In genomic region chr9:128685636-128686489, GRCh38 we compare ENCODE assay signal across 9 cellular contexts. TPM values are rescaled to one million over a fixed set of nuclear protein-coding genes. Genes with fewer than 3 reads are reported as not detected.
DNase-seq lines count a peak whose midpoint lies in the region; ATAC-seq, FAIRE-seq and TF ChIP-seq lines count a peak whose summit lies in the region.
"Had no signal": no experiment of that assay in that cellular context is flagged by ENCODE, and none has a peak within 500 bp of the region (broad histone marks: within the 10 kb centered on the region; RNA-seq: fewer than 3 reads in every experiment).

No MANE protein-coding gene starts in this region.

- POLR2A ChIA-PET in AG04450 (lab: Yijun Ruan, JAX) = no interaction called here

- H3K9me3 ChIP-seq in AG04450 (ENCODE audit: control insufficient read depth, insufficient read depth, low read length) = no peaks in the 10 kb centered on the region; the same call in 1 of the 2 replicates
- no peaks in the 10 kb centered on the region for H3K9me3 ChIP-seq in vagina

- TF ChIP-seq CTCF in AG04450 (IDR thresholded peaks at IDR 0.05; ENCODE audit: low read depth, low read length) (no peak), LNCaP clone FGC (IDR thresholded peaks at IDR 0.05; ENCODE audit: control insufficient read depth, extremely low read depth, insufficient read depth) (no peak), vagina (IDR thresholded peaks at IDR 0.05) (no peak)

- H3K4me3 Mint-ChIP-seq in memory B cell = peak overlapping the region; percentile 96

- H3K36me3 Mint-ChIP-seq in memory B cell = peaks cover 5% of the 10 kb centered on the region

- no peak for DNase-seq in AG04450 (ENCODE audit: low read depth, low spot score)
- no peak for DNase-seq in LNCaP clone FGC (ENCODE audit: low read depth)
- DNase-seq in activated naive CD4-positive, alpha-beta T cell treated with anti-CD3 and anti-CD28 coated beads, Interleukin-2, amount 50 U/mL, for 16 hours = peak; percentile 59
- no peak for DNase-seq in memory B cell (ENCODE audit: low spot score in 2 of 2)
- DNase-seq in vagina (ENCODE audit: extremely low spot score in 2 of 2) = no peak
- no peak for DNase-seq in DMS153 treated with DMSO at 0.1 percent for 48 hours (lab: John Stamatoyannopoulos, UW; ENCODE audit: unreplicated experiment)
- no peak for DNase-seq in HTR-8/SVneo (ENCODE audit: insufficient read length, low spot score)

- H3K27me3 Mint-ChIP-seq in memory B cell = no peaks in the 10 kb centered on the region

- intact Hi-C loops in vagina (cut with DNase I) = loop anchor here (10.0 kb wide), 1 partner anchor 131 kb away; the partner anchor contains the start of gene SPTAN1

- FAIRE-seq in HTR-8/SVneo (lab: Jason Lieb, UNC) = no peak
- FAIRE-seq: bronchial epithelial cell had no signal

- no peak for TF ChIP-seq POLR2A in vagina (IDR thresholded peaks at IDR 0.05)

- H3K27ac Mint-ChIP-seq in memory B cell = peak overlapping the region; percentile 97

- H3K4me1 Mint-ChIP-seq in memory B cell = peaks cover 42% of the 10 kb centered on the region

- CTCF ChIA-PET in AG04450 (lab: Charles Lee) = no interaction called here

- H3K36me3 ChIP-seq in vagina = no peaks in the 10 kb centered on the region

- no peak for ATAC-seq in memory B cell (ENCODE audit: low read depth)
- ATAC-seq in HG03196 (IDR thresholded peaks at IDR 0.05; ENCODE audit: unreplicated experiment) = no peak

- peak overlapping the region; percentile 31 for H3K4me3 ChIP-seq in AG04450 (ENCODE audit: low read depth, low read length)
- H3K4me3 ChIP-seq in LNCaP clone FGC (ENCODE audit: low read depth, low read length) = peak overlapping the region; percentile 97; the same call in 1 of the 2 replicates
- no peak overlapping the region for H3K4me3 ChIP-seq in vagina

- H3K27me3 ChIP-seq in AG04450 (ENCODE audit: control insufficient read depth, insufficient read depth, low read length) (no peaks in the 10 kb centered on the region), vagina (no peaks in the 10 kb centered on the region)

- H3K4me1 ChIP-seq in vagina = peaks cover 46% of the 10 kb centered on the region

- H3K27ac ChIP-seq in AG04450 (ENCODE audit: low read depth, low read length) (no peak overlapping the region), vagina (no peak overlapping the region)

- H3K9me3 Mint-ChIP-seq in memory B cell = no peaks in the 10 kb centered on the region

RNA-seq across cellular contexts. Expression of gene SET, which starts 3.2 kb away (rescaled TPM):
- 193 and 259 TPM in 2 replicates for polyA plus RNA-seq in AG04450 (2011; rRNA removed)
- 99.7 and 176 TPM in 2 replicates for polyA minus RNA-seq in AG04450 (2011; rRNA and poly(A)+ RNA removed)
- total RNA-seq in vagina = 137 TPM

RNA-seq across cellular contexts. Expression of gene PKN3, which starts 16.4 kb away (rescaled TPM):
- polyA plus RNA-seq in AG04450 (2011; rRNA removed) = 1.7 and 2.2 TPM in 2 replicates
- 2.7 and 4.0 TPM in 2 replicates for polyA minus RNA-seq in AG04450 (2011; rRNA and poly(A)+ RNA removed)
- 8.3 TPM for total RNA-seq in vagina

RNA-seq across cellular contexts. Expression of gene DYNC2I2, which starts 29.2 kb away (rescaled TPM):
- 10.9 and 16.7 TPM in 2 replicates for polyA plus RNA-seq in AG04450 (2011; rRNA removed)
- 13.0 and 13.1 TPM in 2 replicates for polyA minus RNA-seq in AG04450 (2011; rRNA and poly(A)+ RNA removed)
- total RNA-seq in vagina = 46.9 TPM

RNA-seq across cellular contexts. Expression of gene ZDHHC12, which starts 38.1 kb away (rescaled TPM):
- polyA plus RNA-seq in AG04450 (2011; rRNA removed) = 23.2 and 33.7 TPM in 2 replicates
- polyA minus RNA-seq in AG04450 (2011; rRNA and poly(A)+ RNA removed) = 6.2 and 8.4 TPM in 2 replicates
- 19.4 TPM for total RNA-seq in vagina

Comparison
In these comparisons a context has a peak if more than half of its experiments do, and no peak if none do; other contexts are left out.
1. H3K4me3 ChIP-seq: peak in AG04450 (single experiment) and LNCaP clone FGC (single experiment); none in vagina (0 of 2).